8 cellular contexts compared by ENCODE assay signal in genomic region chr11:64876226-64876750, GRCh38. TPM values are rescaled to one million over a fixed set of nuclear protein-coding genes. Genes with fewer than 3 reads are reported as not detected.
DNase-seq lines count a peak whose midpoint lies in the region; ATAC-seq and TF ChIP-seq lines count a peak whose summit lies in the region.

No MANE protein-coding gene starts in this region.

- H3K4me3 Mint-ChIP-seq in WTC11, result peak overlapping the region; percentile 77

- intact Hi-C loops in gastrocnemius medialis (cut with DNase I; ENCODE audit: low total_unique reads) (loop anchor here (10.0 kb wide), 1 partner anchor 631 kb away; the partner anchor contains the start of genes FKBP2 and PPP1R14B), posterior vena cava (cut with DNase I) (no loop called here)

- no peaks in the 10 kb centered on the region for H3K9me3 Mint-ChIP-seq in WTC11

- in situ Hi-C loops in gastrocnemius medialis (cut with MboI; ENCODE audit: low sequenced_read_pairs in 4 of 4), result no loop called here

- H3K27me3 Mint-ChIP-seq in WTC11 (ENCODE audit: low read depth), result peaks cover 7% of the 10 kb centered on the region

- peak overlapping the region; percentile 86 for H3K4me3 ChIP-seq in GM12865 (ENCODE audit: low read depth, low read length)
- peak overlapping the region; percentile 85 to 87 for H3K4me3 ChIP-seq in foreskin fibroblast (ENCODE audit: low read depth in 1 of 2, low read length in 2 of 2)
- peak overlapping the region; percentile 71 to 77 (median 74) for H3K4me3 ChIP-seq in gastrocnemius medialis

- no peak overlapping the region for H3K27ac Mint-ChIP-seq in WTC11

- peaks cover 73 to 76% of the 10 kb centered on the region in 2 donors for H3K4me1 ChIP-seq in gastrocnemius medialis

- no peak for TF ChIP-seq CTCF in GM12865 (IDR thresholded peaks at IDR 0.05; ENCODE audit: insufficient read depth, low read depth, low read length, missing control alignments)
- no peak for TF ChIP-seq CTCF in WTC11 (IDR thresholded peaks at IDR 0.05)
- TF ChIP-seq CTCF in foreskin fibroblast (IDR thresholded peaks at IDR 0.05; ENCODE audit: low read depth, low read length), result no peak
- no peak for TF ChIP-seq CTCF in gastrocnemius medialis (IDR thresholded peaks at IDR 0.05 in 4 of 5, conservative IDR thresholded peaks at IDR 0.05 in 1 of 5)

- POLR2A ChIA-PET in WTC11 (lab: Charles Lee), result interaction anchor here (1.0 to 2.4 kb wide), 2 partner anchors 25 to 27 kb away, joined by 3 to 6 read pairs; no protein-coding TSS in a partner anchor

- peaks cover 0 to 10% of the 10 kb centered on the region in 2 donors for H3K36me3 ChIP-seq in gastrocnemius medialis

- DNase-seq in GM12865 (ENCODE audit: low read depth), result no peak
- no peak for DNase-seq in WTC11 (ENCODE audit: low spot score)
- DNase-seq in foreskin fibroblast, result no peak
- no peak for DNase-seq in gastrocnemius medialis
- DNase-seq in posterior vena cava (ENCODE audit: low spot score), result no peak
- DNase-seq in NCI-H2029 (lab: John Stamatoyannopoulos, UW), result no peak

- H3K9me3 ChIP-seq in gastrocnemius medialis, result no peaks in the 10 kb centered on the region

- CTCF ChIA-PET in WTC11 (lab: Charles Lee), result interaction anchor here (1.1 to 22.9 kb wide), 5 partner anchors 12 to 310 kb away, joined by 3 to 372 read pairs (median 6); partner anchors contain the start of gene CDC42BPG

- peak overlapping the region; percentile 93 to 94 (median 94) for H3K27ac ChIP-seq in gastrocnemius medialis

- peak in 1 of 2 donors; percentile 23 for TF ChIP-seq POLR2A in gastrocnemius medialis (IDR thresholded peaks at IDR 0.05)

- ATAC-seq in WTC11, result no peak
- no peak for ATAC-seq in gastrocnemius medialis
- no peak for ATAC-seq in GM18502 (IDR thresholded peaks at IDR 0.05; ENCODE audit: poor library complexity, unreplicated experiment)
- no peak for ATAC-seq in HG03521 (IDR thresholded peaks at IDR 0.05; ENCODE audit: unreplicated experiment)

- H3K36me3 Mint-ChIP-seq in WTC11, result no peaks in the 10 kb centered on the region; the same call in 1 of the 2 replicates

- peaks cover 20% of the 10 kb centered on the region for H3K4me1 Mint-ChIP-seq in WTC11

- no peaks in the 10 kb centered on the region for H3K27me3 ChIP-seq in gastrocnemius medialis

TF ChIP-seq in WTC11, 78 proteins besides CTCF, POLR2A, EP300 and RAD21:
- TF ChIP-seq IRF1 (CRISPR knock-in tag; IDR thresholded peaks at IDR 0.05) (no peak), USF2 (CRISPR knock-in tag; IDR thresholded peaks at IDR 0.05) (no peak), ZNF396 (CRISPR knock-in tag; IDR thresholded peaks at IDR 0.05; ENCODE audit: borderline replicate concordance) (no peak), EMX1 (CRISPR knock-in tag; IDR thresholded peaks at IDR 0.05) (no peak), ERG (CRISPR knock-in tag; IDR thresholded peaks at IDR 0.05) (no peak), SMAD4 (CRISPR knock-in tag; IDR thresholded peaks at IDR 0.05) (no peak), ELF4 (CRISPR knock-in tag; IDR thresholded peaks at IDR 0.05; ENCODE audit: low read depth) (no peak), TCF7 (CRISPR knock-in tag; IDR thresholded peaks at IDR 0.05; ENCODE audit: low read depth) (no peak), CDX4 (CRISPR knock-in tag; IDR thresholded peaks at IDR 0.05; ENCODE audit: borderline replicate concordance) (no peak)

RNA-seq across cellular contexts. Expression of gene EHD1, which starts 2.1 kb away (rescaled TPM):
- 29.9 to 38.1 TPM (median 35.2 TPM) in 3 replicates for total RNA-seq in WTC11 (2021)
- 10 to 100 TPM; 24.8 to 46.2 (median 31.3) TPM for total RNA-seq in gastrocnemius medialis
- total RNA-seq in posterior vena cava, result 100 to 1,000 TPM; 135 to 164 TPM

RNA-seq across cellular contexts. Expression of gene CDC42BPG, which starts 31.8 kb away (rescaled TPM):
- total RNA-seq in WTC11 (2021), result 14.9 to 21.6 TPM (median 17.3 TPM) in 3 replicates
- under 1 TPM in 2 of 4 donors, not detected in 2; 0.15 to 0.19 TPM for total RNA-seq in gastrocnemius medialis
- under 1 TPM; 0.37 to 0.38 TPM for total RNA-seq in posterior vena cava

RNA-seq across cellular contexts. Expression of gene ATG2A, which starts 40.7 kb away (rescaled TPM):
- total RNA-seq in WTC11 (2021), result 25.2 to 31.4 TPM (median 27.6 TPM) in 3 replicates
- total RNA-seq in gastrocnemius medialis, result 10 to 100 TPM; 10.7 to 97.5 (median 37.9) TPM
- 10 to 100 TPM; 12.3 to 14.9 TPM for total RNA-seq in posterior vena cava

RNA-seq across cellular contexts. Expression of gene PPP2R5B, which starts 48.2 kb away (rescaled TPM):
- total RNA-seq in WTC11 (2021) (8.7 to 10.2 TPM (median 9.1 TPM) in 3 replicates), gastrocnemius medialis (10 to 100 TPM; 17.2 to 34.2 (median 24.3) TPM), posterior vena cava (10 to 100 TPM; 17.5 to 30.7 TPM)

RNA-seq across cellular contexts. Expression of gene GPHA2, which starts 59.4 kb away (rescaled TPM):
- 1.0 to 1.6 TPM (median 1.6 TPM) in 3 replicates for total RNA-seq in WTC11 (2021)
- total RNA-seq in gastrocnemius medialis, result not detected
- not detected for total RNA-seq in posterior vena cava

Comparison
In these comparisons a context has a peak if more than half of its experiments do, and no peak if none do; other contexts are left out.
1. RNA of gene CDC42BPG, which starts 31.8 kb away (total RNA-seq): 14.9 to 21.6 TPM in WTC11; 0.37 to 0.38 TPM in posterior vena cava and 0.15 to 0.19 TPM in gastrocnemius medialis; every median in the first group is over 10 times any median in the second.
2. Peak in every context shown above with its lines, with median percentiles within 50 percentile points of each other: H3K4me3 ChIP-seq.